ENCODE assay signal across 27 cellular contexts in the genomic region with DNA sequence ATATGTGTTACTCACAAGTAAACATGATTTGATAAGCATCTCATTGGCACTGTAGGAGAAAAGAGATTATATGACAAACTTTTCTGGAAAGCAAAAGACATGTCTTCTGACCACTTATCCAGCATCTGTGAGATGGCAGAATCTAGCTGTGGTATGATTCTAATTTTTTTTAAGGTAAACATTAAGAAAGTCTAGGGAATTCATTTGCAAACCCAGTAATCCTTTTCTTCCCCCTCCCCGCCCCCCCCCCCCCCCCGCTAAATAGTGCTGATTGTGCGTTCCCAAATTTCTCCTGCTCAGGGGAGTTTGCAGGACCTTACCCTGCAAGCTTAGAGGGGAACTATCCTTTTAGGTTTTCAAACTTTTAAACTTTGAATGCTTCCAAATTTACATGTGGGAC.
"Had no signal": no experiment of that assay in that cellular context is flagged by ENCODE, and none has a peak within 500 bp of the region (broad histone marks: within the 10 kb centered on the region; RNA-seq: fewer than 3 reads in every experiment).

No MANE protein-coding gene starts in this region.

- H2AFZ ChIP-seq: hepatocyte had no signal

- H3K9me3 Mint-ChIP-seq: naive thymus-derived CD4-positive, alpha-beta T cell; nephron; neural crest cell; stimulated activated naive B cell treated with anti-CD40 and anti-IgM and Interleukin-4, amounts not matched to agents 10 μg/mL and 1 μg/mL and 100 μg/mL, for 72 hours had no signal

- H3K27me3 Mint-ChIP-seq: naive thymus-derived CD4-positive, alpha-beta T cell; stimulated activated naive B cell treated with anti-CD40 and anti-IgM and Interleukin-4, amounts not matched to agents 10 μg/mL and 1 μg/mL and 100 μg/mL, for 72 hours had no signal

- H3K4me3 ChIP-seq: hepatocyte, left ventricle myocardium inferior, lung, mucosa of descending colon, pancreas, prostate gland, sigmoid colon, stomach, testis, thyroid gland, transverse colon, upper lobe of left lung, vagina had no signal

- H3K4me2 ChIP-seq: hepatocyte had no signal

- H3K4me1 ChIP-seq: prostate gland, sigmoid colon, thyroid gland, transverse colon, vagina had no signal

- H3K4me3 Mint-ChIP-seq: naive thymus-derived CD4-positive, alpha-beta T cell; nephron; neural crest cell; stimulated activated naive B cell treated with anti-CD40 and anti-IgM and Interleukin-4, amounts not matched to agents 10 μg/mL and 1 μg/mL and 100 μg/mL, for 72 hours had no signal

- H3K4me1 Mint-ChIP-seq: nephron, neural crest cell had no signal

- H3K36me3 ChIP-seq: prostate gland had no signal

- H3K27me3 ChIP-seq: hepatocyte, pancreas, sigmoid colon, stomach, testis, thyroid gland, transverse colon, upper lobe of left lung, vagina had no signal

- H3K9me3 ChIP-seq: left ventricle myocardium inferior, mucosa of descending colon, pancreas, prostate gland, sigmoid colon, stomach, testis, thyroid gland, transverse colon, upper lobe of left lung, vagina had no signal

- ATAC-seq: mucosa of descending colon; naive thymus-derived CD4-positive, alpha-beta T cell; right cardiac atrium; stimulated activated naive CD8-positive, alpha-beta T cell treated with anti-CD3 and anti-CD28 coated beads, Interleukin-15, Interleukin-2, amounts not matched to agents 100 U/mL and 50 U/mL, for 24 hours had no signal

- DNase-seq: islet precursor cell; left ventricle myocardium inferior; midbrain; mucosa of descending colon; naive thymus-derived CD4-positive, alpha-beta T cell; nucleus accumbens; pancreas; posterior cingulate gyrus; retina; right cardiac atrium; sigmoid colon; small intestine; stimulated activated CD4-positive, alpha-beta T cell treated with anti-CD3 and anti-CD28 coated beads, Interleukin-1b, Interleukin-23, amount 100 ng/mL, for 48 hours; stimulated activated CD4-positive, alpha-beta T cell treated with anti-CD3 and anti-CD28 coated beads, Interleukin-2, amount 100 ng/mL, for 48 hours; stimulated activated naive B cell treated with anti-CD40 and anti-IgM and Interleukin-4, amounts not matched to agents 10 μg/mL and 1 μg/mL and 100 μg/mL, for 72 hours; stimulated activated naive CD8-positive, alpha-beta T cell treated with anti-CD3 and anti-CD28 coated beads, Interleukin-15, Interleukin-2, amounts not matched to agents 100 U/mL and 50 U/mL, for 24 hours; stomach; testis; thyroid gland; transverse colon; upper lobe of left lung had no signal

- H3K27ac ChIP-seq: hepatocyte, left ventricle myocardium inferior, pancreas, prostate gland, sigmoid colon, stomach, testis, thyroid gland, transverse colon, upper lobe of left lung, vagina had no signal

- H3K27ac Mint-ChIP-seq: naive thymus-derived CD4-positive, alpha-beta T cell; nephron; stimulated activated naive B cell treated with anti-CD40 and anti-IgM and Interleukin-4, amounts not matched to agents 10 μg/mL and 1 μg/mL and 100 μg/mL, for 72 hours had no signal
